Comparison of ENCODE assay signal across 7 cellular contexts in genomic region chr10:100370976-100371706, GRCh38. TPM values are rescaled to one million over a fixed set of nuclear protein-coding genes. Genes with fewer than 3 reads are reported as not detected.
A peak's percentile ranks its signal among the peaks of the same experiment; 100 is the strongest.
DNase-seq lines count a peak whose midpoint lies in the region; ATAC-seq and TF ChIP-seq lines count a peak whose summit lies in the region.

No MANE protein-coding gene starts in this region.

- peak overlapping the region; percentile 97 for H3K27ac Mint-ChIP-seq in activated naive CD8-positive, alpha-beta T cell treated with anti-CD3 and anti-CD28 coated beads, Interleukin-2, amount 10 ng/mL, durations not matched to agents 7 days and 5 days

- H3K27ac ChIP-seq in parathyroid adenoma (peak overlapping the region; percentile 99), urinary bladder (ENCODE audit: low read depth) (peak overlapping the region; percentile 91)

- H3K27me3 ChIP-seq in parathyroid adenoma (ENCODE audit: control insufficient read depth, insufficient read depth, low read length) = no peaks in the 10 kb centered on the region

- H3K79me2 ChIP-seq in parathyroid adenoma = no peaks in the 10 kb centered on the region

- H3K9ac ChIP-seq in parathyroid adenoma = no peak overlapping the region

- H3K36me3 ChIP-seq in parathyroid adenoma (ENCODE audit: control insufficient read depth, insufficient read depth, low read length) (no peaks in the 10 kb centered on the region), urinary bladder (ENCODE audit: insufficient read depth) (no peaks in the 10 kb centered on the region)

- no peaks in the 10 kb centered on the region for H3K9me3 ChIP-seq in parathyroid adenoma (ENCODE audit: control insufficient read depth, low read length)

- ATAC-seq in HG03354 (IDR thresholded peaks at IDR 0.05; ENCODE audit: poor library complexity, severe bottlenecking, unreplicated experiment) (peak; percentile 31), SK-N-SH treated with all-trans-retinoic acid at 6 μM for 48 hours (peak; percentile 10), Right ventricle myocardium superior (ENCODE audit: poor library complexity) (peak; percentile 50)
- ATAC-seq in activated naive CD8-positive, alpha-beta T cell treated with anti-CD3 and anti-CD28 coated beads, Interleukin-2, amount 10 ng/mL, durations not matched to agents 7 days and 5 days (ENCODE audit: low read depth) = peak; percentile 57

- H3K4me1 Mint-ChIP-seq in activated naive CD8-positive, alpha-beta T cell treated with anti-CD3 and anti-CD28 coated beads, Interleukin-2, amount 10 ng/mL, durations not matched to agents 7 days and 5 days = peaks cover 29% of the 10 kb centered on the region

- H3K4me2 ChIP-seq in parathyroid adenoma (ENCODE audit: low read length) = peak overlapping the region; percentile 61

- peak overlapping the region; percentile 58 for H2AFZ ChIP-seq in parathyroid adenoma

- H3K27me3 Mint-ChIP-seq in activated naive CD8-positive, alpha-beta T cell treated with anti-CD3 and anti-CD28 coated beads, Interleukin-2, amount 10 ng/mL, durations not matched to agents 7 days and 5 days = no peaks in the 10 kb centered on the region

- no peak for TF ChIP-seq CTCF in parathyroid adenoma (IDR thresholded peaks at IDR 0.05)

- peak overlapping the region; percentile 39 for H3K4me3 ChIP-seq in parathyroid adenoma (ENCODE audit: low read depth, low read length)
- H3K4me3 ChIP-seq in urinary bladder (ENCODE audit: low read depth, low read length) = no peak overlapping the region

- POLR2A ChIA-PET in activated naive CD8-positive, alpha-beta T cell treated with anti-CD3 and anti-CD28 coated beads, Interleukin-2, amount 10 ng/mL, durations not matched to agents 7 days and 5 days (lab: Charles Lee) = interaction anchor here (1.1 to 4.7 kb wide), 10 partner anchors 11 to 165 kb away, joined by 3 to 87 read pairs (median 9); partner anchors contain the start of genes HIF1AN and SCD

- H3K9me3 Mint-ChIP-seq in activated naive CD8-positive, alpha-beta T cell treated with anti-CD3 and anti-CD28 coated beads, Interleukin-2, amount 10 ng/mL, durations not matched to agents 7 days and 5 days = no peaks in the 10 kb centered on the region

- 34% methylated on average over 12 of the region's 12 CpGs for WGBS in urinary bladder

- H3K4me3 Mint-ChIP-seq in activated naive CD8-positive, alpha-beta T cell treated with anti-CD3 and anti-CD28 coated beads, Interleukin-2, amount 10 ng/mL, durations not matched to agents 7 days and 5 days = peak overlapping the region; percentile 75

- intact Hi-C loops in Right ventricle myocardium superior (cut with DNase I) = no loop called here

- peaks cover 35% of the 10 kb centered on the region for H3K4me1 ChIP-seq in parathyroid adenoma
- peaks cover 1% of the 10 kb centered on the region for H3K4me1 ChIP-seq in urinary bladder (ENCODE audit: insufficient read depth)

- peak; percentile 80 for DNase-seq in activated naive CD8-positive, alpha-beta T cell treated with anti-CD3 and anti-CD28 coated beads, Interleukin-2, amount 10 ng/mL, durations not matched to agents 7 days and 5 days
- peak; percentile 86 for DNase-seq in Right ventricle myocardium superior
- no peak for DNase-seq in NCI-H524 (lab: John Stamatoyannopoulos, UW)

- peaks cover 5% of the 10 kb centered on the region for H3K36me3 Mint-ChIP-seq in activated naive CD8-positive, alpha-beta T cell treated with anti-CD3 and anti-CD28 coated beads, Interleukin-2, amount 10 ng/mL, durations not matched to agents 7 days and 5 days

TF ChIP-seq in SK-N-SH treated with all-trans-retinoic acid at 6 μM for 48 hours, 23 proteins besides CTCF, POLR2A, EP300 and RAD21:
- TF ChIP-seq CSDC2 (CRISPR knock-in tag; IDR thresholded peaks at IDR 0.05) (0 out of 2 replicates have a peak, but pooled peaks have one; percentile 28), TCF4 (CRISPR knock-in tag; IDR thresholded peaks at IDR 0.05; ENCODE audit: borderline replicate concordance) (no peak)

RNA-seq across cellular contexts. Expression of gene SCD, which starts 24.1 kb away (rescaled TPM):
- 100 to 1,000 TPM; 212 to 220 TPM for total RNA-seq in activated naive CD8-positive, alpha-beta T cell treated with anti-CD3 and anti-CD28 coated beads, Interleukin-2, amount 10 ng/mL, durations not matched to agents 7 days and 5 days
- total RNA-seq in Right ventricle myocardium superior (21.2 TPM), urinary bladder (35.2 TPM)
- polyA plus RNA-seq in urinary bladder = 66.4 TPM

RNA-seq across cellular contexts. Expression of gene PKD2L1, which starts 41.1 kb away (rescaled TPM):
- not detected for total RNA-seq in activated naive CD8-positive, alpha-beta T cell treated with anti-CD3 and anti-CD28 coated beads, Interleukin-2, amount 10 ng/mL, durations not matched to agents 7 days and 5 days
- total RNA-seq in Right ventricle myocardium superior (not detected), urinary bladder (not detected)
- polyA plus RNA-seq in urinary bladder = not detected

Comparison
In these comparisons a context has a peak if more than half of its experiments do, and no peak if none do; other contexts are left out.
1. DNase-seq: peak in activated naive CD8-positive, alpha-beta T cell treated with anti-CD3 and anti-CD28 coated beads, Interleukin-2, amount 10 ng/mL, durations not matched to agents 7 days and 5 days (single experiment) and Right ventricle myocardium superior (single experiment); none in NCI-H524 (0 of 2).
2. Peak in every context shown above with its lines, with median percentiles within 50 percentile points of each other: ATAC-seq.